ENCODE assay signal across 8 cellular contexts in the genomic region with DNA sequence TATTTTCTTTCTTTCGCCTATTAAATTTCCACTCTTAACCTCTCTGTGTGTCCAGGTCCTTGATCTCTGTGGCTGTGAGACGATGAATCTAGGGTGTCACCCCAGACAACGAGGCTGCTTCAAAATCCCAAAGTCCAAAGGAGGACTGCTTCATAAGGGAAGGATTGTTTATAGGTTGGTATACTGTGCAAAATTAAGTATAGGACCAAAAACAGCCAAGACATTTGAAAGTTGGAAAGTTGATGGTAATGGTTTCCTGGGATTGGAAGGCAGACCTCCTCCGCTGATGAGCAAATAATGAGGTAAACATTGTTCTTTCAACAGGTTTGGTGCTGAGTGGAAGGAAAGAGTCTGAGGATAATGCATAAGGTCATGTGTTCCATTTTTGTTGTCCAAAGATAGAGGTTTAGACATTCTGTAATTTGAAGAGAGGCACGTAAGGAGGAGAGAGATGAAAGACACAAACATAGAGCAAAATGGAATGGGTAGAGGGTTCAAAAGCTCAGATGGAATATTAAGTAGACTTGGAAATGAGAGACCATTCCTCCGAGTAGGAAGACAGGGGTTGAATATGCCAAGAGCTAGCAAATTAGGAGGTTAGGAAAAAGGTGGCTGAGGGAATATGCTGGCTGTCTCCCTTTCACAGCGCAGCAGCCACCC. TPM values are rescaled to one million over a fixed set of nuclear protein-coding genes. Genes with fewer than 3 reads are reported as not detected.
DNase-seq lines count a peak whose midpoint lies in the region; ATAC-seq and TF ChIP-seq lines count a peak whose summit lies in the region.

No MANE protein-coding gene starts in this region.

- peak overlapping the region; percentile 71 for H2AFZ ChIP-seq in neural progenitor cell (replicated peaks)

- peak overlapping the region; percentile 74 for H3K4me3 ChIP-seq in MG63
- H3K4me3 ChIP-seq in neural progenitor cell: peak overlapping the region; percentile 97

- H3K4me2 ChIP-seq in neural progenitor cell: peak overlapping the region; percentile 77

- DNase-seq in CD4-positive, alpha-beta T cell: no peak
- DNase-seq in MG63: no peak
- no peak for DNase-seq in chondrocyte (ENCODE audit: low spot score)
- no peak for DNase-seq in neural progenitor cell (ENCODE audit: low spot score)
- no peak for DNase-seq in effector CD8-positive, alpha-beta T cell (lab: John Stamatoyannopoulos, UW)
- no peak for DNase-seq in pons (ENCODE audit: low spot score)
- DNase-seq in NCI-H1105 (lab: John Stamatoyannopoulos, UW): no peak

- H3K27ac ChIP-seq in CD4-positive, alpha-beta T cell (ENCODE audit: low read depth, low read length): no peak overlapping the region
- no peak overlapping the region for H3K27ac ChIP-seq in neural progenitor cell

- H3K4me1 ChIP-seq in neural progenitor cell: peaks cover 8% of the 10 kb centered on the region

- ATAC-seq in CD4-positive, alpha-beta T cell (ENCODE audit: poor library complexity): no peak
- no peak for ATAC-seq in HG03097 (IDR thresholded peaks at IDR 0.05; ENCODE audit: low FRiP score, unreplicated experiment)

- no peak overlapping the region for H3K9ac ChIP-seq in neural progenitor cell

- H3K36me3 Mint-ChIP-seq in CD4-positive, alpha-beta T cell (ENCODE audit: low read depth): peaks cover 27% of the 10 kb centered on the region
- H3K36me3 Mint-ChIP-seq in chondrocyte (ENCODE audit: low read depth): no peaks in the 10 kb centered on the region
- peaks cover 5% of the 10 kb centered on the region for H3K36me3 Mint-ChIP-seq in neural progenitor cell

- intact Hi-C loops in CD4-positive, alpha-beta T cell (cut with DNase I, micrococcal nuclease): loop anchor here (2.0 to 10.0 kb wide), 5 partner anchors 37 to 1848 kb away; a partner anchor contains a TSS

- CTCF ChIA-PET in CD4-positive, alpha-beta T cell (lab: Charles Lee): interaction anchor here (0.6 to 1.5 kb wide), 3 partner anchors 36 to 606 kb away, joined by 3 read pairs; a partner anchor contains a TSS

- no peaks in the 10 kb centered on the region for H3K36me3 ChIP-seq in MG63
- H3K36me3 ChIP-seq in neural progenitor cell: no peaks in the 10 kb centered on the region

- no peaks in the 10 kb centered on the region for H3K27me3 ChIP-seq in CD4-positive, alpha-beta T cell (ENCODE audit: control insufficient read depth, insufficient read depth, low read length)
- H3K27me3 ChIP-seq in MG63 (no peaks in the 10 kb centered on the region), neural progenitor cell (peaks cover 47% of the 10 kb centered on the region)

- no peak for TF ChIP-seq CTCF in CD4-positive, alpha-beta T cell (IDR thresholded peaks at IDR 0.05)
- no peak for TF ChIP-seq CTCF in chondrocyte (IDR thresholded peaks at IDR 0.05)
- TF ChIP-seq CTCF in neural progenitor cell (IDR thresholded peaks at IDR 0.05): no peak

- POLR2A ChIA-PET in CD4-positive, alpha-beta T cell (lab: Charles Lee): interaction anchor here (1.0 to 3.9 kb wide), 10 partner anchors 20 to 1346 kb away, joined by 3 to 24 read pairs (median 8); a partner anchor contains a TSS

- H3K9me3 ChIP-seq in CD4-positive, alpha-beta T cell (ENCODE audit: control insufficient read depth, low read length): no peaks in the 10 kb centered on the region
- H3K9me3 ChIP-seq in MG63 (no peaks in the 10 kb centered on the region), neural progenitor cell (ENCODE audit: low read depth) (no peaks in the 10 kb centered on the region)

- H3K27me3 Mint-ChIP-seq in CD4-positive, alpha-beta T cell: peaks cover 54% of the 10 kb centered on the region
- H3K27me3 Mint-ChIP-seq in chondrocyte (ENCODE audit: low read depth) (no peaks in the 10 kb centered on the region), neural progenitor cell (ENCODE audit: insufficient read depth, low read depth) (peaks cover 30% of the 10 kb centered on the region)

- peak overlapping the region; percentile 95 for H3K4me3 Mint-ChIP-seq in CD4-positive, alpha-beta T cell
- H3K4me3 Mint-ChIP-seq in chondrocyte (ENCODE audit: unreplicated experiment): peak overlapping the region; percentile 21
- H3K4me3 Mint-ChIP-seq in neural progenitor cell: peak overlapping the region; percentile 94

- H4K20me1 ChIP-seq in neural progenitor cell (ENCODE audit: low read depth): no peaks in the 10 kb centered on the region

- peaks cover 5% of the 10 kb centered on the region for H3K9me3 Mint-ChIP-seq in CD4-positive, alpha-beta T cell
- H3K9me3 Mint-ChIP-seq in chondrocyte (ENCODE audit: low read depth) (no peaks in the 10 kb centered on the region), neural progenitor cell (peaks cover 5% of the 10 kb centered on the region)

- H3F3A ChIP-seq in neural progenitor cell (ENCODE audit: low read depth): peaks cover 30% of the 10 kb centered on the region

- peaks cover 68% of the 10 kb centered on the region for H3K4me1 Mint-ChIP-seq in CD4-positive, alpha-beta T cell (ENCODE audit: low read depth)
- peaks cover 35% of the 10 kb centered on the region for H3K4me1 Mint-ChIP-seq in chondrocyte (ENCODE audit: low read depth)
- peaks cover 38% of the 10 kb centered on the region for H3K4me1 Mint-ChIP-seq in neural progenitor cell

- peak overlapping the region; percentile 98 for H3K27ac Mint-ChIP-seq in CD4-positive, alpha-beta T cell
- H3K27ac Mint-ChIP-seq in chondrocyte (ENCODE audit: unreplicated experiment) (no peak overlapping the region), neural progenitor cell (peak overlapping the region; percentile 30)

- no peaks in the 10 kb centered on the region for H3K79me2 ChIP-seq in neural progenitor cell (ENCODE audit: low read depth)

RNA-seq across cellular contexts. Expression of a gene that starts 24.8 kb away (rescaled TPM):
- total RNA-seq in CD4-positive, alpha-beta T cell: under 1 TPM; 0.25 to 0.31 TPM
- total RNA-seq in MG63 (2014; rRNA removed; shearing (Covaris generic); ENCODE audit: low replicate concordance): 1.4 TPM in 2 replicates
- 0.41 to 0.80 TPM (median 0.52 TPM) in 3 replicates for total RNA-seq in chondrocyte
- total RNA-seq in neural progenitor cell (ENCODE audit: low replicate concordance): 1.9 and 2.0 TPM in 2 replicates

RNA-seq across cellular contexts. Expression of a gene that starts 56.5 kb away (rescaled TPM):
- 10 to 100 TPM; 11.5 to 13.2 TPM for total RNA-seq in CD4-positive, alpha-beta T cell
- 46.5 and 56.2 TPM in 2 replicates for total RNA-seq in MG63 (2014; rRNA removed; shearing (Covaris generic); ENCODE audit: low replicate concordance)
- 49.6 to 61.8 TPM (median 53.5 TPM) in 3 replicates for total RNA-seq in chondrocyte
- total RNA-seq in neural progenitor cell (ENCODE audit: low replicate concordance): 69.0 and 94.5 TPM in 2 replicates

Comparison
In these comparisons a context has a peak if more than half of its experiments do, and no peak if none do; other contexts are left out.
1. H3K4me3 Mint-ChIP-seq: peak in every context shown above with its lines; median percentile 95 in CD4-positive, alpha-beta T cell; 94 in neural progenitor cell; 21 in chondrocyte.